ENCODE assay signal across 29 cellular contexts in genomic region chr15:79015416-79015815, GRCh38.
DNase-seq lines count a peak whose midpoint lies in the region; ATAC-seq lines count a peak whose summit lies in the region.
"Had no signal": no experiment of that assay in that cellular context is flagged by ENCODE, and none has a peak within 500 bp of the region (broad histone marks: within the 10 kb centered on the region; RNA-seq: fewer than 3 reads in every experiment).

No MANE protein-coding gene starts in this region.

- no peaks in the 10 kb centered on the region for H3K36me3 ChIP-seq in BLaER1 treated with 17β-estradiol and CSF1 and Interleukin-3, amounts not matched to agents 10 nM and 100 nM
- H3K36me3 ChIP-seq: gastrocnemius medialis, HAP-1, SJCRH30, upper lobe of right lung had no signal

- no peak overlapping the region for H3K9ac ChIP-seq in BLaER1 treated with 17β-estradiol and CSF1 and Interleukin-3, amounts not matched to agents 10 nM and 100 nM

- H3K9me3 Mint-ChIP-seq in IgD-negative memory B cell (no peaks in the 10 kb centered on the region), memory B cell (no peaks in the 10 kb centered on the region)
- H3K9me3 Mint-ChIP-seq: activated naive CD8-positive, alpha-beta T cell treated with anti-CD3 and anti-CD28 coated beads for 36 hours; activated T-cell treated with anti-CD3 and anti-CD28 coated beads, Interleukin-2, amount 50 U/mL, for 24 hours; CD4-positive, alpha-beta memory T cell; nephron progenitor cell; stimulated activated effector memory CD8-positive, alpha-beta T cell treated with anti-CD3 and anti-CD28 coated beads, Interleukin-12 subunit alpha, Interleukin-12 subunit beta, amount 100 ng/mL, for 72 hours; WTC11 had no signal

- peak; percentile 49 for ATAC-seq in GM18907 (IDR thresholded peaks at IDR 0.05; ENCODE audit: unreplicated experiment)
- ATAC-seq in memory B cell (ENCODE audit: low read depth), result no peak
- no peak for ATAC-seq in HG02588 (IDR thresholded peaks at IDR 0.05; ENCODE audit: unreplicated experiment)
- ATAC-seq: A549; gastrocnemius medialis; left colon; stimulated activated effector memory CD8-positive, alpha-beta T cell treated with anti-CD3 and anti-CD28 coated beads, Interleukin-12 subunit alpha, Interleukin-12 subunit beta, amount 100 ng/mL, for 72 hours; upper lobe of right lung; WTC11 had no signal

- H3K36me3 Mint-ChIP-seq in IgD-negative memory B cell, result peaks cover 1% of the 10 kb centered on the region
- H3K36me3 Mint-ChIP-seq in memory B cell, result no peaks in the 10 kb centered on the region
- H3K36me3 Mint-ChIP-seq: activated naive CD8-positive, alpha-beta T cell treated with anti-CD3 and anti-CD28 coated beads for 36 hours; CD4-positive, alpha-beta memory T cell; stimulated activated effector memory CD8-positive, alpha-beta T cell treated with anti-CD3 and anti-CD28 coated beads, Interleukin-12 subunit alpha, Interleukin-12 subunit beta, amount 100 ng/mL, for 72 hours; WTC11 had no signal

- DNase-seq in memory B cell (ENCODE audit: low spot score in 2 of 2) (no peak), EL (no peak), NAMALWA (ENCODE audit: low spot score) (no peak), SW480 (ENCODE audit: low spot score) (no peak)
- DNase-seq: activated CD4-positive, alpha-beta T cell treated with anti-CD3 and anti-CD28 coated beads, Interleukin-2, amount 50 U/mL, for 1 hour; activated gamma-delta T cell; activated naive CD8-positive, alpha-beta T cell treated with anti-CD3 and anti-CD28 coated beads for 36 hours; activated T-cell treated with anti-CD3 and anti-CD28 coated beads, Interleukin-2, amount 50 U/mL, for 24 hours; anterior cingulate cortex; CD4-positive, alpha-beta memory T cell; gastrocnemius medialis; hypothalamus; left colon; NCI-H1092 treated with DMSO at 0.1 percent for 48 hours; NCI-H1694 treated with DMSO at 0.1 percent for 48 hours; NCI-H446; NCI-H748 treated with DMSO at 0.1 percent for 48 hours; nephron progenitor cell; SJCRH30; SW 1271; upper lobe of right lung had no signal

- H3K4me1 ChIP-seq in BLaER1 treated with 17β-estradiol and CSF1 and Interleukin-3, amounts not matched to agents 10 nM and 100 nM, result peaks cover 20 to 32% (median 24%) of the 10 kb centered on the region in 10 experiments
- H3K4me1 ChIP-seq: A549, gastrocnemius medialis, HAP-1, SJCRH30, upper lobe of right lung had no signal

- H3K27ac ChIP-seq in BLaER1 treated with 17β-estradiol and CSF1 and Interleukin-3, amounts not matched to agents 10 nM and 100 nM, result no peak overlapping the region
- H3K27ac ChIP-seq: A549, gastrocnemius medialis, SJCRH30, upper lobe of right lung had no signal

- H3K27me3 Mint-ChIP-seq in IgD-negative memory B cell, result no peaks in the 10 kb centered on the region
- no peaks in the 10 kb centered on the region for H3K27me3 Mint-ChIP-seq in memory B cell
- H3K27me3 Mint-ChIP-seq: activated naive CD8-positive, alpha-beta T cell treated with anti-CD3 and anti-CD28 coated beads for 36 hours; activated T-cell treated with anti-CD3 and anti-CD28 coated beads, Interleukin-2, amount 50 U/mL, for 24 hours had no signal

- H4K20me1 ChIP-seq in BLaER1 treated with 17β-estradiol and CSF1 and Interleukin-3, amounts not matched to agents 10 nM and 100 nM, result no peaks in the 10 kb centered on the region

- H3K4me3 ChIP-seq in BLaER1 treated with 17β-estradiol and CSF1 and Interleukin-3, amounts not matched to agents 10 nM and 100 nM, result no peak overlapping the region
- H3K4me3 ChIP-seq: A549, gastrocnemius medialis, HAP-1, SJCRH30, upper lobe of right lung had no signal

- H3K9me3 ChIP-seq in BLaER1 treated with 17β-estradiol and CSF1 and Interleukin-3, amounts not matched to agents 10 nM and 100 nM (replicated peaks in 1 of 11), result no peaks in the 10 kb centered on the region
- H3K9me3 ChIP-seq: A549, gastrocnemius medialis, HAP-1, SJCRH30, upper lobe of right lung had no signal

- no peaks in the 10 kb centered on the region for H3K27me3 ChIP-seq in BLaER1 treated with 17β-estradiol and CSF1 and Interleukin-3, amounts not matched to agents 10 nM and 100 nM
- H3K27me3 ChIP-seq: gastrocnemius medialis, upper lobe of right lung had no signal

- peak overlapping the region; percentile 54 to 86 (median 73) for H3K4me2 ChIP-seq in BLaER1 treated with 17β-estradiol and CSF1 and Interleukin-3, amounts not matched to agents 10 nM and 100 nM
- H3K4me2 ChIP-seq: A549 had no signal

- peak overlapping the region in 3 of 4 donors; percentile 39 to 89 (median 74) for H3K4me3 Mint-ChIP-seq in IgD-negative memory B cell
- H3K4me3 Mint-ChIP-seq in memory B cell, result peak overlapping the region; percentile 43
- H3K4me3 Mint-ChIP-seq: activated naive CD8-positive, alpha-beta T cell treated with anti-CD3 and anti-CD28 coated beads for 36 hours; activated T-cell treated with anti-CD3 and anti-CD28 coated beads, Interleukin-2, amount 50 U/mL, for 24 hours; CD4-positive, alpha-beta memory T cell; nephron progenitor cell; stimulated activated effector memory CD8-positive, alpha-beta T cell treated with anti-CD3 and anti-CD28 coated beads, Interleukin-12 subunit alpha, Interleukin-12 subunit beta, amount 100 ng/mL, for 72 hours; WTC11 had no signal

- peaks cover 14 to 32% (median 29%) of the 10 kb centered on the region in 3 donors for H3K4me1 Mint-ChIP-seq in IgD-negative memory B cell
- H3K4me1 Mint-ChIP-seq in memory B cell, result peaks cover 23% of the 10 kb centered on the region
- H3K4me1 Mint-ChIP-seq: activated naive CD8-positive, alpha-beta T cell treated with anti-CD3 and anti-CD28 coated beads for 36 hours; CD4-positive, alpha-beta memory T cell; nephron progenitor cell; stimulated activated effector memory CD8-positive, alpha-beta T cell treated with anti-CD3 and anti-CD28 coated beads, Interleukin-12 subunit alpha, Interleukin-12 subunit beta, amount 100 ng/mL, for 72 hours; WTC11 had no signal

- H3K27ac Mint-ChIP-seq in IgD-negative memory B cell (peak overlapping the region in 2 of 3 donors; percentile 12 to 93), memory B cell (peak overlapping the region; percentile 49)
- H3K27ac Mint-ChIP-seq: activated naive CD8-positive, alpha-beta T cell treated with anti-CD3 and anti-CD28 coated beads for 36 hours; activated T-cell treated with anti-CD3 and anti-CD28 coated beads, Interleukin-2, amount 50 U/mL, for 24 hours; CD4-positive, alpha-beta memory T cell; nephron progenitor cell; WTC11 had no signal
